In the genomic region with DNA sequence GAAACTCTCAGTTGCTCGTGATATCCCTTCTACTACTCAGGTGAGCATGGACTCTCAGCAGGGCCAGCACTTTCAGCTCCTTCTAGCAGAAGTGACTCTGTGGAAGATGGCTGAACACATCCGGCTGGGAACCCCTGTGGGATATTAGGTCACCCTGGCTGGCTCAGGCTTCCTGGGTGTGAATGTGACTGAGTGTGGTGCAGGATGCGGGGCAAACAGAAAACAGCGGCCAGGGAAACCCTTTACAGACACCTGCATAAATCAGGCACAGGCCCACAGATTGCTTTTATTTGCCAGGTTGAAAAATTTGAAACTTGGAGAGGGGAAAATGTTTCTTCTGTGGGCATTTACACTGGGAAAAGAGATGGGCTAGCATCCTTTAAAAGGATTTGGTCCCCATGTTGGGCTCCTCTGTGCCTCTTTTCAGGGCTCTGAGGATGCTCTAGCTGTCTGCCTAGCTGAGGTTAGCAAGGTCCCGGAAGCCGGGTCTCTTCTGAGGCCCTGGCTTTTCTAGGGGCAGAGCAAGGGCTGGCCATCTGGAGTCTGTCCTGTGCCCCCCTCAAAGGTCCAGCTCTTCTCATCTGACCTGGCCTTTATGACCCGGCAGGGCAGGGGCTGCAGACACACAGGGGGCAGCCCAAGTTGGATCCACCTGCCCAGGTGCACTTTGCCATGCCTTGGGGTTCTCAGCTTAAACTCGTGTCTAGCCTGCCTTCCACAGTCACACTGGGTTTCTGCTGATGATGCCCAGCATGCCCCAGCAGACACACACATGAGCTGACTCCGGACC, we compare ENCODE assay signal across 27 cellular contexts.
"Had no signal": no experiment of that assay in that cellular context is flagged by ENCODE, and none has a peak within 500 bp of the region (broad histone marks: within the 10 kb centered on the region; RNA-seq: fewer than 3 reads in every experiment).

No MANE protein-coding gene starts in this region.

- H3K4me3 ChIP-seq: coronary artery, esophagus squamous epithelium, heart right ventricle, left lung, pancreas, right lobe of liver, smooth muscle cell, stomach, thyroid gland, vagina had no signal

- H3K9me3 Mint-ChIP-seq: naive thymus-derived CD8-positive, alpha-beta T cell had no signal

- H3K27ac Mint-ChIP-seq: nephron progenitor cell had no signal

- H3K4me1 ChIP-seq: left lung, pancreas, right lobe of liver, stomach, thyroid gland had no signal

- H3K27ac ChIP-seq: coronary artery, esophagus squamous epithelium, heart right ventricle, left lung, neutrophil, pancreas, right lobe of liver, stomach, thyroid gland, vagina had no signal

- H3K27me3 ChIP-seq: esophagus squamous epithelium, heart right ventricle, left lung, neutrophil, pancreas, right lobe of liver, stomach, thyroid gland, vagina had no signal

- H3K4me3 Mint-ChIP-seq: naive thymus-derived CD8-positive, alpha-beta T cell; nephron progenitor cell had no signal

- DNase-seq: dermis blood vessel endothelial cell; effector memory CD4-positive, alpha-beta T cell; erythroblast; esophagus squamous epithelium; foreskin melanocyte; glutamatergic neuron; heart right ventricle; hippocampal formation; left cardiac atrium; left lung; naive thymus-derived CD8-positive, alpha-beta T cell; nephron progenitor cell; pancreas; retina; right lobe of liver; stimulated activated CD4-positive, alpha-beta T cell treated with anti-CD3 and anti-CD28 coated beads, Interleukin-12 subunit alpha, Interleukin-12 subunit beta, amount 100 ng/mL, for 4 hours; stimulated activated CD4-positive, alpha-beta T cell treated with anti-CD3 and anti-CD28 coated beads, Interleukin-1b, Interleukin-23, amount 100 ng/mL, for 48 hours; stimulated activated CD4-positive, alpha-beta T cell treated with anti-CD3 and anti-CD28 coated beads, Interleukin-4, amount 100 ng/mL, for 1 hour; stimulated activated CD8-positive, alpha-beta memory T cell treated with anti-CD3 and anti-CD28 coated beads, Interleukin-4, amount 100 ng/mL, for 48 hours; stimulated activated naive CD4-positive, alpha-beta T cell treated with Interleukin-2 at 50 U/mL for 16 hours; stomach; thyroid gland had no signal

- ATAC-seq: left lung; naive thymus-derived CD8-positive, alpha-beta T cell; pancreas; right lobe of liver had no signal

- FAIRE-seq: islet of Langerhans, pancreas had no signal

- H3K9me3 ChIP-seq: esophagus squamous epithelium, heart right ventricle, left lung, neutrophil, pancreas, right lobe of liver, stomach, thyroid gland, vagina had no signal

- H3K36me3 Mint-ChIP-seq: naive thymus-derived CD8-positive, alpha-beta T cell had no signal

- H3K36me3 ChIP-seq: esophagus squamous epithelium, heart right ventricle, left lung, neutrophil, pancreas, right lobe of liver, stomach, thyroid gland, vagina had no signal

- H3K4me2 ChIP-seq: smooth muscle cell had no signal
